In genomic region chr12:62207248-62207647, GRCh38 we compare ENCODE assay signal across 29 cellular contexts. TPM values are rescaled to one million over a fixed set of nuclear protein-coding genes. Genes with fewer than 3 reads are reported as not detected.
DNase-seq lines count a peak whose midpoint lies in the region; ATAC-seq, FAIRE-seq and TF ChIP-seq lines count a peak whose summit lies in the region.
"Had no signal": no experiment of that assay in that cellular context is flagged by ENCODE, and none has a peak within 500 bp of the region (broad histone marks: within the 10 kb centered on the region; RNA-seq: fewer than 3 reads in every experiment).

No MANE protein-coding gene starts in this region.

- BruUV-seq in K562 (replicated peaks; lab: Mats Ljungman, UMichigan), result no TSS peak

- no peaks in the 10 kb centered on the region for H3K9me3 ChIP-seq in K562 (replicated peaks; ENCODE audit: control insufficient read depth, insufficient read depth, low read depth, low read length)
- H3K9me3 ChIP-seq: BE2C had no signal

- FAIRE-seq in K562 (lab: Jason Lieb, UNC), result no peak
- FAIRE-seq in H54 (lab: Jason Lieb, UNC), result no peak
- FAIRE-seq: A204.1, A549, D721Med had no signal

- no peak for TF ChIP-seq CTCF in K562 (IDR thresholded peaks at IDR 0.05 in 2 of 3, conservative IDR thresholded peaks at IDR 0.05 in 1 of 3; ENCODE audit: insufficient read depth in 2 of 3, low read depth in 1 of 3, low read length in 3 of 3)

- H3K4me1 ChIP-seq in K562 (replicated peaks in 1 of 2; ENCODE audit: control insufficient read depth in 2 of 2, insufficient read depth in 2 of 2, low read length in 2 of 2), result no peaks in the 10 kb centered on the region
- H3K4me1 ChIP-seq: A549, BE2C, BLaER1 had no signal

- H3K9ac ChIP-seq in K562 (ENCODE audit: insufficient read depth in 1 of 2, low read depth in 2 of 2, low read length in 2 of 2), result no peak overlapping the region
- H3K9ac ChIP-seq: BLaER1; BLaER1 treated with 17β-estradiol and CSF1 and Interleukin-3, amounts not matched to agents 10 nM and 100 nM had no signal

- intact Hi-C loops in K562 (cut with micrococcal nuclease), result no loop called here

- no peak overlapping the region for H2AFZ ChIP-seq in K562 (ENCODE audit: low read depth, low read length)

- no peak for TF ChIP-seq RAD21 in K562 (CRISPR knock-in tag; conservative IDR thresholded peaks at IDR 0.05 in 1 of 2, IDR thresholded peaks at IDR 0.05 in 1 of 2)

- POLR2A ChIA-PET in K562 (lab: Yijun Ruan, JAX), result interaction anchor here (0.8 kb wide), 1 partner anchor 19 kb away, joined by 3 read pairs; no protein-coding TSS in a partner anchor

- ATAC-seq in K562, result no peak
- ATAC-seq: A549; CD8-positive, alpha-beta T cell had no signal

- no peak for DNase-seq in K562 (ENCODE audit: extremely low read depth in 1 of 4, low spot score in 3 of 4)
- DNase-seq in H54 (ENCODE audit: insufficient read length, low spot score), result no peak
- DNase-seq: 8988T; ACHN; AML-193; BE2C; C1 segment of cervical spinal cord; Caco-2; Calu3; CD4-positive, alpha-beta memory T cell; CD4-positive, alpha-beta T cell; CD4-positive, CD25-positive, alpha-beta regulatory T cell; CD8-positive, alpha-beta memory T cell; CD8-positive, alpha-beta T cell; COR-L47; DMS 273 treated with DMSO at 0.1 percent for 48 hours; DMS153; DMS53; DMS79; DMS79 treated with DMSO at 0.1 percent for 48 hours; DND-41; EL had no signal

- H3K27ac ChIP-seq in K562 (ENCODE audit: extremely low read depth, low read depth, low read length), result no peak overlapping the region
- H3K27ac ChIP-seq: 22Rv1; A549; BLaER1; BLaER1 treated with 17β-estradiol and CSF1 and Interleukin-3, amounts not matched to agents 10 nM and 100 nM; C4-2B had no signal

- CTCF ChIA-PET in K562 (lab: Yijun Ruan, JAX; ENCODE audit: low intra/inter-chr PET ratio), result no interaction called here

- no peaks in the 10 kb centered on the region for H3K79me2 ChIP-seq in K562 (ENCODE audit: control insufficient read depth, insufficient read depth, low read length)

- no peak for TF ChIP-seq POLR2A in K562 (conservative IDR thresholded peaks at IDR 0.05)
- no peak for TF ChIP-seq POLR2A in H54 (IDR thresholded peaks at IDR 0.05; ENCODE audit: low read depth, low read length)

- H3K36me3 ChIP-seq in K562 (ENCODE audit: control insufficient read depth, insufficient read depth, low read length), result no peaks in the 10 kb centered on the region
- H3K36me3 ChIP-seq: BE2C; BLaER1; BLaER1 treated with 17β-estradiol and CSF1 and Interleukin-3, amounts not matched to agents 10 nM and 100 nM had no signal

- H3K9me1 ChIP-seq in K562 (ENCODE audit: control insufficient read depth, insufficient read depth, low read length), result no peaks in the 10 kb centered on the region

- H4K20me1 ChIP-seq in K562 (replicated peaks; ENCODE audit: control insufficient read depth, insufficient read depth, low read length), result no peaks in the 10 kb centered on the region
- H4K20me1 ChIP-seq: BLaER1; BLaER1 treated with 17β-estradiol and CSF1 and Interleukin-3, amounts not matched to agents 10 nM and 100 nM had no signal

- TF ChIP-seq EP300 in K562 (IDR thresholded peaks at IDR 0.05; ENCODE audit: low read length), result no peak

- no peaks in the 10 kb centered on the region for H3K27me3 ChIP-seq in K562 (ENCODE audit: control insufficient read depth in 2 of 2, insufficient read depth in 2 of 2, low read length in 2 of 2)
- H3K27me3 ChIP-seq: BE2C; BLaER1; BLaER1 treated with 17β-estradiol and CSF1 and Interleukin-3, amounts not matched to agents 10 nM and 100 nM had no signal

- H3K4me3 ChIP-seq in K562, result no peak overlapping the region
- H3K4me3 ChIP-seq: A549; BLaER1; BLaER1 treated with 17β-estradiol and CSF1 and Interleukin-3, amounts not matched to agents 10 nM and 100 nM had no signal

- in situ Hi-C loops in K562 (cut with MboI), result no loop called here

- 5% methylated on average over 1 of the region's 1 CpG for WGBS in K562 (ENCODE audit: insufficient coverage, low coverage, missing lambda C conversion rate)

- no peak overlapping the region for H3K4me2 ChIP-seq in K562 (ENCODE audit: insufficient read depth, low read length)
- H3K4me2 ChIP-seq: A549; BLaER1; BLaER1 treated with 17β-estradiol and CSF1 and Interleukin-3, amounts not matched to agents 10 nM and 100 nM had no signal

TF ChIP-seq in K562, 482 proteins besides CTCF, POLR2A, EP300 and RAD21:
- TF ChIP-seq ZNF324 (CRISPR knock-in tag; IDR thresholded peaks at IDR 0.05) (no peak), FOXJ2 (tag; IDR thresholded peaks at IDR 0.05) (no peak), ZNF76 (CRISPR knock-in tag; IDR thresholded peaks at IDR 0.05; ENCODE audit: borderline replicate concordance) (no peak), BCOR (IDR thresholded peaks at IDR 0.05) (no peak), KAT8 (IDR thresholded peaks at IDR 0.05; ENCODE audit: low read depth) (no peak), ZNF316 (IDR thresholded peaks at IDR 0.05) (peak; percentile 63; the same call in 1 of the 2 replicates)
TF ChIP-seq in K562: peak in this region for 1.

RNA-seq across cellular contexts. Expression of gene USP15, which starts 53.0 kb away (rescaled TPM):
- 187 and 674 TPM in 2 replicates for total RNA-seq in K562 (2011; cell fraction: chromatin; rRNA removed; ENCODE audit: low replicate concordance)
- total RNA-seq in K562 (2011; cell fraction: nucleolus; rRNA removed), result 113 and 135 TPM in 2 replicates
- total RNA-seq in K562 (2011; cell fraction: nucleoplasm; rRNA removed), result 225 and 292 TPM in 2 replicates
- 131 and 140 TPM in 2 replicates for total RNA-seq in K562 (2014; rRNA removed)
- 272 and 284 TPM in 2 replicates for total RNA-seq in K562 (2014; rRNA removed; fragmentation: Illumina TruSeq; extraction: Trizol)
- 155 and 174 TPM in 2 replicates for total RNA-seq in K562 (2015; rRNA removed; fragmentation: Illumina TruSeq; extraction: Trizol)
- 184 and 189 TPM in 2 replicates for total RNA-seq in K562 (2021)
- polyA plus RNA-seq in K562 (2011; rRNA removed), result 175 and 204 TPM in 2 replicates
- polyA plus RNA-seq in K562 (2011; cell fraction: cytosol; rRNA removed), result 29.1 and 75.2 TPM in 2 replicates
- polyA plus RNA-seq in K562 (2011; cell fraction: nucleus; rRNA removed), result 218 and 401 TPM in 2 replicates
- polyA plus RNA-seq in K562 (2012), result 92.9 and 182 TPM in 2 replicates
- 152 and 177 TPM in 2 replicates for polyA plus RNA-seq in K562 (2014; fragmentation: Illumina TruSeq; extraction: Trizol)
- 100 to 1,000 TPM; 182 to 253 TPM for polyA plus RNA-seq in K562 (2014; fragmentation: Nextera tagmentation; extraction: Ambion mirVana)
- 123 and 140 TPM in 2 replicates for polyA plus RNA-seq in K562 (2014; rRNA removed)
- polyA minus RNA-seq in K562 (2011; rRNA and poly(A)+ RNA removed), result 720 and 762 TPM in 2 replicates
- 52.1 and 62.0 TPM in 2 replicates for polyA minus RNA-seq in K562 (2011; cell fraction: cytosol; rRNA and poly(A)+ RNA removed)
- polyA minus RNA-seq in K562 (2011; cell fraction: nucleus; rRNA and poly(A)+ RNA removed), result 408 and 684 TPM in 2 replicates
